Comparison of ENCODE assay signal across 8 cellular contexts in genomic region chr7:44883961-44884360, GRCh38. TPM values are rescaled to one million over a fixed set of nuclear protein-coding genes. Genes with fewer than 3 reads are reported as not detected.
DNase-seq lines count a peak whose midpoint lies in the region; ATAC-seq, FAIRE-seq and TF ChIP-seq lines count a peak whose summit lies in the region.

No MANE protein-coding gene starts in this region.

- POLR2A ChIA-PET in activated naive CD8-positive, alpha-beta T cell treated with anti-CD3 and anti-CD28 coated beads, Interleukin-2, amount 10 ng/mL, durations not matched to agents 7 days and 5 days (lab: Charles Lee) = interaction anchor here (0.9 to 5.6 kb wide), 21 partner anchors 8 to 302 kb away, joined by 3 to 98 read pairs (median 7); partner anchors contain the start of genes H2AZ2, MYO1G, OGDH and TBRG4

- H3K4me3 Mint-ChIP-seq in T-helper 1 cell treated with Interleukin-12 subunit alpha and Interleukin-12 subunit beta and Interleukin-4 antibody, amounts not matched to agents 30 μg/mL and 1 μg/mL, for 36 hours = peak overlapping the region; percentile 91
- peak overlapping the region; percentile 91 for H3K4me3 Mint-ChIP-seq in activated naive CD8-positive, alpha-beta T cell treated with anti-CD3 and anti-CD28 coated beads, Interleukin-2, amount 10 ng/mL, durations not matched to agents 7 days and 5 days

- H3K27ac ChIP-seq in kidney (ENCODE audit: low read depth in 2 of 2, low read length in 2 of 2) (peak overlapping the region in 1 of 2 donors; percentile 94), subcutaneous abdominal adipose tissue (ENCODE audit: low read depth, low read length) (peak overlapping the region; percentile 81)

- peaks cover 0 to 2% of the 10 kb centered on the region in 2 donors for H3K36me3 ChIP-seq in kidney (ENCODE audit: control insufficient read depth in 1 of 2, insufficient read depth in 2 of 2, low read length in 2 of 2)
- peaks cover 0 to 7% (median 4%) of the 10 kb centered on the region in 5 donors for H3K36me3 ChIP-seq in subcutaneous abdominal adipose tissue (ENCODE audit: control insufficient read depth in 5 of 5, insufficient read depth in 5 of 5, low read length in 5 of 5)

- H3K4me1 Mint-ChIP-seq in T-helper 1 cell treated with Interleukin-12 subunit alpha and Interleukin-12 subunit beta and Interleukin-4 antibody, amounts not matched to agents 30 μg/mL and 1 μg/mL, for 36 hours (ENCODE audit: low read depth) = peaks cover 55% of the 10 kb centered on the region
- H3K4me1 Mint-ChIP-seq in activated naive CD8-positive, alpha-beta T cell treated with anti-CD3 and anti-CD28 coated beads, Interleukin-2, amount 10 ng/mL, durations not matched to agents 7 days and 5 days = peaks cover 59% of the 10 kb centered on the region

- no peak for FAIRE-seq in kidney (lab: Jason Lieb, UNC)
- no peak for FAIRE-seq in urothelium cell line (lab: Jason Lieb, UNC)

- H3K27me3 Mint-ChIP-seq in T-helper 1 cell treated with Interleukin-12 subunit alpha and Interleukin-12 subunit beta and Interleukin-4 antibody, amounts not matched to agents 30 μg/mL and 1 μg/mL, for 36 hours (ENCODE audit: low read depth) = no peaks in the 10 kb centered on the region
- H3K27me3 Mint-ChIP-seq in activated naive CD8-positive, alpha-beta T cell treated with anti-CD3 and anti-CD28 coated beads, Interleukin-2, amount 10 ng/mL, durations not matched to agents 7 days and 5 days = no peaks in the 10 kb centered on the region

- ATAC-seq in activated naive CD8-positive, alpha-beta T cell treated with anti-CD3 and anti-CD28 coated beads, Interleukin-2, amount 10 ng/mL, durations not matched to agents 7 days and 5 days (ENCODE audit: low read depth) = no peak
- no peak for ATAC-seq in GM18867 (IDR thresholded peaks at IDR 0.05; ENCODE audit: unreplicated experiment)

- no peaks in the 10 kb centered on the region for H3K27me3 ChIP-seq in subcutaneous abdominal adipose tissue (ENCODE audit: control insufficient read depth in 5 of 5, insufficient read depth in 4 of 5, low read length in 5 of 5)

- no peak for TF ChIP-seq CTCF in kidney (IDR thresholded peaks at IDR 0.05; ENCODE audit: borderline replicate concordance, extremely low read depth, insufficient read depth)

- DNase-seq in T-helper 1 cell (no peak), kidney (no peak), A172 (ENCODE audit: low spot score) (no peak), urothelium cell line (ENCODE audit: low spot score) (no peak)
- no peak for DNase-seq in activated naive CD8-positive, alpha-beta T cell treated with anti-CD3 and anti-CD28 coated beads, Interleukin-2, amount 10 ng/mL, durations not matched to agents 7 days and 5 days

- intact Hi-C loops in kidney (cut with DNase I) = no loop called here

- no peaks in the 10 kb centered on the region for H3K9me3 Mint-ChIP-seq in T-helper 1 cell treated with Interleukin-12 subunit alpha and Interleukin-12 subunit beta and Interleukin-4 antibody, amounts not matched to agents 30 μg/mL and 1 μg/mL, for 36 hours
- H3K9me3 Mint-ChIP-seq in activated naive CD8-positive, alpha-beta T cell treated with anti-CD3 and anti-CD28 coated beads, Interleukin-2, amount 10 ng/mL, durations not matched to agents 7 days and 5 days = no peaks in the 10 kb centered on the region

- peak overlapping the region; percentile 76 to 89 for H3K9ac ChIP-seq in kidney (ENCODE audit: low read length in 2 of 2)
- peak overlapping the region; percentile 28 to 97 (median 95) for H3K9ac ChIP-seq in subcutaneous abdominal adipose tissue (ENCODE audit: low read length in 5 of 5)

- H3K4me3 ChIP-seq in kidney (ENCODE audit: low read length in 2 of 2) (peak overlapping the region; percentile 69 to 75), subcutaneous abdominal adipose tissue (ENCODE audit: low read depth in 1 of 5, low read length in 5 of 5) (peak overlapping the region; percentile 80 to 93 (median 91))

- H3K36me3 Mint-ChIP-seq in T-helper 1 cell treated with Interleukin-12 subunit alpha and Interleukin-12 subunit beta and Interleukin-4 antibody, amounts not matched to agents 30 μg/mL and 1 μg/mL, for 36 hours (ENCODE audit: low read depth) = peaks cover 41% of the 10 kb centered on the region
- peaks cover 32% of the 10 kb centered on the region for H3K36me3 Mint-ChIP-seq in activated naive CD8-positive, alpha-beta T cell treated with anti-CD3 and anti-CD28 coated beads, Interleukin-2, amount 10 ng/mL, durations not matched to agents 7 days and 5 days

- peaks cover 9 to 34% of the 10 kb centered on the region in 2 donors for H3K4me1 ChIP-seq in kidney (ENCODE audit: control insufficient read depth in 1 of 2, insufficient read depth in 1 of 2, low read depth in 1 of 2, low read length in 2 of 2)
- H3K4me1 ChIP-seq in subcutaneous abdominal adipose tissue (ENCODE audit: control insufficient read depth in 5 of 5, insufficient read depth in 5 of 5, low read length in 5 of 5) = peaks cover 13 to 64% (median 59%) of the 10 kb centered on the region in 5 donors

- peak overlapping the region; percentile 88 for H3K27ac Mint-ChIP-seq in T-helper 1 cell treated with Interleukin-12 subunit alpha and Interleukin-12 subunit beta and Interleukin-4 antibody, amounts not matched to agents 30 μg/mL and 1 μg/mL, for 36 hours
- peak overlapping the region; percentile 93 for H3K27ac Mint-ChIP-seq in activated naive CD8-positive, alpha-beta T cell treated with anti-CD3 and anti-CD28 coated beads, Interleukin-2, amount 10 ng/mL, durations not matched to agents 7 days and 5 days

- peaks cover 0 to 5% of the 10 kb centered on the region in 2 donors for H3K9me3 ChIP-seq in kidney (ENCODE audit: control insufficient read depth in 1 of 2, low read length in 2 of 2)
- no peaks in the 10 kb centered on the region for H3K9me3 ChIP-seq in subcutaneous abdominal adipose tissue (ENCODE audit: control insufficient read depth in 5 of 5, low read length in 5 of 5)

RNA-seq across cellular contexts. Expression of gene PURB, which starts 1.4 kb away (rescaled TPM):
- total RNA-seq in activated naive CD8-positive, alpha-beta T cell treated with anti-CD3 and anti-CD28 coated beads, Interleukin-2, amount 10 ng/mL, durations not matched to agents 7 days and 5 days = 10 to 100 TPM; 34.8 to 35.6 TPM
- total RNA-seq in kidney = 25.3 TPM
- 7.7 TPM for polyA plus RNA-seq in kidney (ENCODE audit: insufficient read depth, low read depth, low replicate concordance)
- 16.9 and 20.9 TPM in 2 replicates for total RNA-seq in A172 (2014; rRNA removed; shearing (Covaris generic))

RNA-seq across cellular contexts. Expression of gene H2AZ2, which starts 36.1 kb away (rescaled TPM):
- total RNA-seq in activated naive CD8-positive, alpha-beta T cell treated with anti-CD3 and anti-CD28 coated beads, Interleukin-2, amount 10 ng/mL, durations not matched to agents 7 days and 5 days = 100 to 1,000 TPM; 359 to 368 TPM
- total RNA-seq in kidney = 140 TPM
- polyA plus RNA-seq in kidney (ENCODE audit: insufficient read depth, low read depth, low replicate concordance) = 121 TPM
- 507 and 572 TPM in 2 replicates for total RNA-seq in A172 (2014; rRNA removed; shearing (Covaris generic))
